Comparison of ENCODE assay signal across 1 cellular context in genomic region chr19:14150041-14150769, GRCh38.
TF ChIP-seq lines count a peak whose summit lies in the region.

No MANE protein-coding gene starts in this region.

TF ChIP-seq in endothelial cell of umbilical vein, 7 proteins besides CTCF, POLR2A, EP300 and RAD21 (continued from another document):
- no peak for TF ChIP-seq GATA2 (IDR thresholded peaks at IDR 0.05; ENCODE audit: insufficient read depth, insufficient read length, low read depth, low read length)
